ENCODE assay signal across 1 cellular context in the genomic region with DNA sequence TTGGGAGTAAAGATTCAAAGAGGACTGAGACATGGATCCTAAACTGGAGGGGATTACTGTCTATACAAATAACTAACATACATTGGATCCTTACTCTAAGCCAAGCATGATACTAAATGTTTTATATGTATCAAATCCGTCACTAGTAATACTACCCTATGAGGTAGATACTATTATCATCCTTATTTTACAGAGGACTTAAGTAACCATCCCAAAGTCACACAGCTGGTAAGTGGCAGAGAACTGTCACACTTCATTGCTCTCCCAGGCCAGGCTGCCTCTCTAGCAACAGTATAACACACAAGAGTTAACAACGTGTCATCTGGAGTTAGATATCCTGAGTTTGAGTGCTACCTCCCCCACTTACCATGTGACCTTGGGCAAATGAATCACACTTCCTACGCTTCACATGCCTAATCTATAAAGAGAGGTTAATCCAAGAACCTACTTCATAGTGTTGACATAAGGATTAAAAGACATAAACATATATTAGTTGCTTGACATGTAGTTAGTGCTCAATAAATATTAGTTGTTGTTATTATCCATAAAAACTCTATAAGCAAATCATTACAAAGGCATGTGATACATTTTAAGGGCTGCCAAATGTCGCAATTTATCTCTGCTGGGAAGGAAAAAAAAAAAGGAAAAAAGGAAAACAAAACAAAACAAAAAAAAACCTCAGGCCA.
A peak's percentile ranks its signal among the peaks of the same experiment; 100 is the strongest.
TF ChIP-seq lines count a peak whose summit lies in the region.

No MANE protein-coding gene starts in this region.

TF ChIP-seq in K562, 482 proteins besides CTCF, POLR2A, EP300 and RAD21 (continued from another document and continues in another):
- TF ChIP-seq HIVEP1 (CRISPR knock-in tag; IDR thresholded peaks at IDR 0.05) (no peak), ETS2 (tag; IDR thresholded peaks at IDR 0.05; ENCODE audit: borderline replicate concordance, poor library complexity, severe bottlenecking) (no peak), CTCFL (IDR thresholded peaks at IDR 0.05; ENCODE audit: borderline replicate concordance, insufficient read depth, low read depth, low read length, poor library complexity, severe bottlenecking) (no peak), SMARCC2 (IDR thresholded peaks at IDR 0.05; ENCODE audit: low read depth) (no peak), SRSF7 (optimal IDR thresholded peaks at IDR 0.05; ENCODE audit: low read depth, low read length) (no peak), ZNF707 (CRISPR knock-in tag; conservative IDR thresholded peaks at IDR 0.05) (no peak), RBM22 (IDR thresholded peaks at IDR 0.05; ENCODE audit: low read depth, low read length, poor library complexity, severe bottlenecking) (no peak), ZNF316 (IDR thresholded peaks at IDR 0.05) (no peak), IRF2 (CRISPR knock-in tag; IDR thresholded peaks at IDR 0.05) (no peak), SLC30A9 (CRISPR knock-in tag; IDR thresholded peaks at IDR 0.05) (no peak), BRCA1 (IDR thresholded peaks at IDR 0.05) (no peak), BRCA1 (CRISPR knock-in tag; IDR thresholded peaks at IDR 0.05) (no peak), SREBF2 (CRISPR knock-in tag; IDR thresholded peaks at IDR 0.05) (no peak), CCNT2 (IDR thresholded peaks at IDR 0.05; ENCODE audit: borderline replicate concordance, extremely low read depth, insufficient read length, low read depth, low read length) (no peak), ERF (CRISPR knock-in tag; IDR thresholded peaks at IDR 0.05) (no peak), BACH1 (tag; IDR thresholded peaks at IDR 0.05) (peak; percentile 25; the same call in 1 of the 2 replicates), GATAD2B (IDR thresholded peaks at IDR 0.05; ENCODE audit: borderline replicate concordance) (no peak), NR2C2 (CRISPR knock-in tag; IDR thresholded peaks at IDR 0.05) (no peak), NR2C2 (tag; IDR thresholded peaks at IDR 0.05) (no peak; the same call in 1 of the 2 replicates), CREB5 (CRISPR knock-in tag; IDR thresholded peaks at IDR 0.05) (no peak), HNRNPLL (IDR thresholded peaks at IDR 0.05; ENCODE audit: low read depth, low read length, poor library complexity, severe bottlenecking) (no peak), WHSC1 (IDR thresholded peaks at IDR 0.05; ENCODE audit: low read length) (no peak), FOSL1 (tag; conservative IDR thresholded peaks at IDR 0.05) (peak; percentile 91), BDP1 (IDR thresholded peaks at IDR 0.05; ENCODE audit: insufficient read depth, insufficient read length) (no peak), JUNB (CRISPR knock-in tag; conservative IDR thresholded peaks at IDR 0.05) (no peak), ZNF57 (CRISPR knock-in tag; IDR thresholded peaks at IDR 0.05) (no peak), HDAC1 (IDR thresholded peaks at IDR 0.05) (no peak), SIX5 (IDR thresholded peaks at IDR 0.05; ENCODE audit: borderline replicate concordance in 1 of 2, insufficient read depth in 1 of 2, low read depth in 1 of 2, low read length in 2 of 2) (no peak), ZNF696 (CRISPR knock-in tag; conservative IDR thresholded peaks at IDR 0.05) (no peak), RBFOX2 (IDR thresholded peaks at IDR 0.05; ENCODE audit: low read depth, low read length) (no peak), ELF1 (tag; IDR thresholded peaks at IDR 0.05) (no peak), MBD1 (CRISPR knock-in tag; IDR thresholded peaks at IDR 0.05) (no peak)
- TF ChIP-seq, protein P1, sequence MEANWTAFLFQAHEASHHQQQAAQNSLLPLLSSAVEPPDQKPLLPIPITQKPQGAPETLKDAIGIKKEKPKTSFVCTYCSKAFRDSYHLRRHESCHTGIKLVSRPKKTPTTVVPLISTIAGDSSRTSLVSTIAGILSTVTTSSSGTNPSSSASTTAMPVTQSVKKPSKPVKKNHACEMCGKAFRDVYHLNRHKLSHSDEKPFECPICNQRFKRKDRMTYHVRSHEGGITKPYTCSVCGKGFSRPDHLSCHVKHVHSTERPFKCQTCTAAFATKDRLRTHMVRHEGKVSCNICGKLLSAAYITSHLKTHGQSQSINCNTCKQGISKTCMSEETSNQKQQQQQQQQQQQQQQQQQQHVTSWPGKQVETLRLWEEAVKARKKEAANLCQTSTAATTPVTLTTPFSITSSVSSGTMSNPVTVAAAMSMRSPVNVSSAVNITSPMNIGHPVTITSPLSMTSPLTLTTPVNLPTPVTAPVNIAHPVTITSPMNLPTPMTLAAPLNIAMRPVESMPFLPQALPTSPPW (CRISPR knock-in tag; IDR thresholded peaks at IDR 0.05) = no peak
- TF ChIP-seq, protein P2, sequence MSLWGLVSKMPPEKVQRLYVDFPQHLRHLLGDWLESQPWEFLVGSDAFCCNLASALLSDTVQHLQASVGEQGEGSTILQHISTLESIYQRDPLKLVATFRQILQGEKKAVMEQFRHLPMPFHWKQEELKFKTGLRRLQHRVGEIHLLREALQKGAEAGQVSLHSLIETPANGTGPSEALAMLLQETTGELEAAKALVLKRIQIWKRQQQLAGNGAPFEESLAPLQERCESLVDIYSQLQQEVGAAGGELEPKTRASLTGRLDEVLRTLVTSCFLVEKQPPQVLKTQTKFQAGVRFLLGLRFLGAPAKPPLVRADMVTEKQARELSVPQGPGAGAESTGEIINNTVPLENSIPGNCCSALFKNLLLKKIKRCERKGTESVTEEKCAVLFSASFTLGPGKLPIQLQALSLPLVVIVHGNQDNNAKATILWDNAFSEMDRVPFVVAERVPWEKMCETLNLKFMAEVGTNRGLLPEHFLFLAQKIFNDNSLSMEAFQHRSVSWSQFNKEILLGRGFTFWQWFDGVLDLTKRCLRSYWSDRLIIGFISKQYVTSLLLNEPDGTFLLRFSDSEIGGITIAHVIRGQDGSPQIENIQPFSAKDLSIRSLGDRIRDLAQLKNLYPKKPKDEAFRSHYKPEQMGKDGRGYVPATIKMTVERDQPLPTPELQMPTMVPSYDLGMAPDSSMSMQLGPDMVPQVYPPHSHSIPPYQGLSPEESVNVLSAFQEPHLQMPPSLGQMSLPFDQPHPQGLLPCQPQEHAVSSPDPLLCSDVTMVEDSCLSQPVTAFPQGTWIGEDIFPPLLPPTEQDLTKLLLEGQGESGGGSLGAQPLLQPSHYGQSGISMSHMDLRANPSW (CRISPR knock-in tag; IDR thresholded peaks at IDR 0.05) = no peak
- TF ChIP-seq, protein P3, sequence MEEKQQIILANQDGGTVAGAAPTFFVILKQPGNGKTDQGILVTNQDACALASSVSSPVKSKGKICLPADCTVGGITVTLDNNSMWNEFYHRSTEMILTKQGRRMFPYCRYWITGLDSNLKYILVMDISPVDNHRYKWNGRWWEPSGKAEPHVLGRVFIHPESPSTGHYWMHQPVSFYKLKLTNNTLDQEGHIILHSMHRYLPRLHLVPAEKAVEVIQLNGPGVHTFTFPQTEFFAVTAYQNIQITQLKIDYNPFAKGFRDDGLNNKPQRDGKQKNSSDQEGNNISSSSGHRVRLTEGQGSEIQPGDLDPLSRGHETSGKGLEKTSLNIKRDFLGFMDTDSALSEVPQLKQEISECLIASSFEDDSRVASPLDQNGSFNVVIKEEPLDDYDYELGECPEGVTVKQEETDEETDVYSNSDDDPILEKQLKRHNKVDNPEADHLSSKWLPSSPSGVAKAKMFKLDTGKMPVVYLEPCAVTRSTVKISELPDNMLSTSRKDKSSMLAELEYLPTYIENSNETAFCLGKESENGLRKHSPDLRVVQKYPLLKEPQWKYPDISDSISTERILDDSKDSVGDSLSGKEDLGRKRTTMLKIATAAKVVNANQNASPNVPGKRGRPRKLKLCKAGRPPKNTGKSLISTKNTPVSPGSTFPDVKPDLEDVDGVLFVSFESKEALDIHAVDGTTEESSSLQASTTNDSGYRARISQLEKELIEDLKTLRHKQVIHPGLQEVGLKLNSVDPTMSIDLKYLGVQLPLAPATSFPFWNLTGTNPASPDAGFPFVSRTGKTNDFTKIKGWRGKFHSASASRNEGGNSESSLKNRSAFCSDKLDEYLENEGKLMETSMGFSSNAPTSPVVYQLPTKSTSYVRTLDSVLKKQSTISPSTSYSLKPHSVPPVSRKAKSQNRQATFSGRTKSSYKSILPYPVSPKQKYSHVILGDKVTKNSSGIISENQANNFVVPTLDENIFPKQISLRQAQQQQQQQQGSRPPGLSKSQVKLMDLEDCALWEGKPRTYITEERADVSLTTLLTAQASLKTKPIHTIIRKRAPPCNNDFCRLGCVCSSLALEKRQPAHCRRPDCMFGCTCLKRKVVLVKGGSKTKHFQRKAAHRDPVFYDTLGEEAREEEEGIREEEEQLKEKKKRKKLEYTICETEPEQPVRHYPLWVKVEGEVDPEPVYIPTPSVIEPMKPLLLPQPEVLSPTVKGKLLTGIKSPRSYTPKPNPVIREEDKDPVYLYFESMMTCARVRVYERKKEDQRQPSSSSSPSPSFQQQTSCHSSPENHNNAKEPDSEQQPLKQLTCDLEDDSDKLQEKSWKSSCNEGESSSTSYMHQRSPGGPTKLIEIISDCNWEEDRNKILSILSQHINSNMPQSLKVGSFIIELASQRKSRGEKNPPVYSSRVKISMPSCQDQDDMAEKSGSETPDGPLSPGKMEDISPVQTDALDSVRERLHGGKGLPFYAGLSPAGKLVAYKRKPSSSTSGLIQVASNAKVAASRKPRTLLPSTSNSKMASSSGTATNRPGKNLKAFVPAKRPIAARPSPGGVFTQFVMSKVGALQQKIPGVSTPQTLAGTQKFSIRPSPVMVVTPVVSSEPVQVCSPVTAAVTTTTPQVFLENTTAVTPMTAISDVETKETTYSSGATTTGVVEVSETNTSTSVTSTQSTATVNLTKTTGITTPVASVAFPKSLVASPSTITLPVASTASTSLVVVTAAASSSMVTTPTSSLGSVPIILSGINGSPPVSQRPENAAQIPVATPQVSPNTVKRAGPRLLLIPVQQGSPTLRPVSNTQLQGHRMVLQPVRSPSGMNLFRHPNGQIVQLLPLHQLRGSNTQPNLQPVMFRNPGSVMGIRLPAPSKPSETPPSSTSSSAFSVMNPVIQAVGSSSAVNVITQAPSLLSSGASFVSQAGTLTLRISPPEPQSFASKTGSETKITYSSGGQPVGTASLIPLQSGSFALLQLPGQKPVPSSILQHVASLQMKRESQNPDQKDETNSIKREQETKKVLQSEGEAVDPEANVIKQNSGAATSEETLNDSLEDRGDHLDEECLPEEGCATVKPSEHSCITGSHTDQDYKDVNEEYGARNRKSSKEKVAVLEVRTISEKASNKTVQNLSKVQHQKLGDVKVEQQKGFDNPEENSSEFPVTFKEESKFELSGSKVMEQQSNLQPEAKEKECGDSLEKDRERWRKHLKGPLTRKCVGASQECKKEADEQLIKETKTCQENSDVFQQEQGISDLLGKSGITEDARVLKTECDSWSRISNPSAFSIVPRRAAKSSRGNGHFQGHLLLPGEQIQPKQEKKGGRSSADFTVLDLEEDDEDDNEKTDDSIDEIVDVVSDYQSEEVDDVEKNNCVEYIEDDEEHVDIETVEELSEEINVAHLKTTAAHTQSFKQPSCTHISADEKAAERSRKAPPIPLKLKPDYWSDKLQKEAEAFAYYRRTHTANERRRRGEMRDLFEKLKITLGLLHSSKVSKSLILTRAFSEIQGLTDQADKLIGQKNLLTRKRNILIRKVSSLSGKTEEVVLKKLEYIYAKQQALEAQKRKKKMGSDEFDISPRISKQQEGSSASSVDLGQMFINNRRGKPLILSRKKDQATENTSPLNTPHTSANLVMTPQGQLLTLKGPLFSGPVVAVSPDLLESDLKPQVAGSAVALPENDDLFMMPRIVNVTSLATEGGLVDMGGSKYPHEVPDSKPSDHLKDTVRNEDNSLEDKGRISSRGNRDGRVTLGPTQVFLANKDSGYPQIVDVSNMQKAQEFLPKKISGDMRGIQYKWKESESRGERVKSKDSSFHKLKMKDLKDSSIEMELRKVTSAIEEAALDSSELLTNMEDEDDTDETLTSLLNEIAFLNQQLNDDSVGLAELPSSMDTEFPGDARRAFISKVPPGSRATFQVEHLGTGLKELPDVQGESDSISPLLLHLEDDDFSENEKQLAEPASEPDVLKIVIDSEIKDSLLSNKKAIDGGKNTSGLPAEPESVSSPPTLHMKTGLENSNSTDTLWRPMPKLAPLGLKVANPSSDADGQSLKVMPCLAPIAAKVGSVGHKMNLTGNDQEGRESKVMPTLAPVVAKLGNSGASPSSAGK (IDR thresholded peaks at IDR 0.05) = peak; percentile 70
